ENCODE assay signal across 18 cellular contexts in genomic region chr1:117561551-117561950, GRCh38. TPM values are rescaled to one million over a fixed set of nuclear protein-coding genes. Genes with fewer than 3 reads are reported as not detected.
A peak's percentile ranks its signal among the peaks of the same experiment; 100 is the strongest.
DNase-seq lines count a peak whose midpoint lies in the region; ATAC-seq and TF ChIP-seq lines count a peak whose summit lies in the region.
"Had no signal": no experiment of that assay in that cellular context is flagged by ENCODE, and none has a peak within 500 bp of the region (broad histone marks: within the 10 kb centered on the region; RNA-seq: fewer than 3 reads in every experiment).

No MANE protein-coding gene starts in this region.

- intact Hi-C loops in left cardiac atrium (cut with DNase I) = no loop called here

- H3K4me3 ChIP-seq in right atrium auricular region = no peak overlapping the region
- no peak overlapping the region for H3K4me3 ChIP-seq in SK-N-SH (ENCODE audit: low read depth in 2 of 2, low read length in 1 of 2)
- no peak overlapping the region for H3K4me3 ChIP-seq in gastroesophageal sphincter
- H3K4me3 ChIP-seq: HAP-1, PC-9, SJSA1 had no signal

- H3F3A ChIP-seq in SK-N-SH (replicated peaks; ENCODE audit: insufficient read depth) = no peaks in the 10 kb centered on the region

- no peak for TF ChIP-seq POLR2A in gastroesophageal sphincter (IDR thresholded peaks at IDR 0.05)

- ATAC-seq in left cardiac atrium = no peak
- no peak for ATAC-seq in gastroesophageal sphincter

- H3K27me3 ChIP-seq in right atrium auricular region (no peaks in the 10 kb centered on the region), SK-N-SH (ENCODE audit: insufficient read depth) (peaks cover 9% of the 10 kb centered on the region; the same call in 1 of the 2 replicates), gastroesophageal sphincter (no peaks in the 10 kb centered on the region)
- H3K27me3 ChIP-seq: SJSA1 had no signal

- TF ChIP-seq RAD21 in SK-N-SH (IDR thresholded peaks at IDR 0.05; ENCODE audit: low read length) = no peak

- no peak overlapping the region for H3K4me2 ChIP-seq in SK-N-SH
- H3K4me2 ChIP-seq: PC-9 had no signal

- WGBS in SK-N-SH (ENCODE audit: low lambda C conversion rate) = 100% methylated on average over 1 of the region's 2 CpGs
- no CpG with 5 or more reads among the region's 2 CpGs for WGBS in gastroesophageal sphincter (ENCODE audit: low coverage in 1 of 2), 2 donors

- DNase-seq in right atrium auricular region (ENCODE audit: low spot score) (peak; percentile 32), left cardiac atrium (no peak), NCI-H2196 (lab: John Stamatoyannopoulos, UW; ENCODE audit: unreplicated experiment) (peak; percentile 62), ecto neural progenitor cell (ENCODE audit: low spot score) (peak; percentile 19), SK-N-SH (no peak)
- DNase-seq in activated effector memory CD4-positive, alpha-beta T cell treated with anti-CD3 and anti-CD28 coated beads, Interleukin-2, amount 50 U/mL, for 16 hours = no peak
- DNase-seq: CD4-positive, alpha-beta T cell; EL; NCI-H1105; NCI-H187 treated with DMSO at 0.1 percent for 48 hours; NCI-H2171; NCI-H774; PC-9; SW 1271 had no signal

- H3K9me3 ChIP-seq in right atrium auricular region (no peaks in the 10 kb centered on the region), SK-N-SH (no peaks in the 10 kb centered on the region), gastroesophageal sphincter (peaks cover 0 to 10% (median 0%) of the 10 kb centered on the region in 3 donors)
- H3K9me3 ChIP-seq: HAP-1, SJSA1 had no signal

- POLR2A ChIA-PET in SK-N-SH (lab: Yijun Ruan, JAX) = no interaction called here

- TF ChIP-seq CTCF in right atrium auricular region (IDR thresholded peaks at IDR 0.05) (no peak), SK-N-SH (IDR thresholded peaks at IDR 0.05) (no peak), gastroesophageal sphincter (IDR thresholded peaks at IDR 0.05) (no peak)

- no peak overlapping the region for H2AFZ ChIP-seq in SK-N-SH (ENCODE audit: low read depth)
- H2AFZ ChIP-seq: PC-9 had no signal

- no peaks in the 10 kb centered on the region for H3K4me1 ChIP-seq in right atrium auricular region
- peaks cover 0 to 11% of the 10 kb centered on the region in 2 experiments; a peak in 1 of 4 replicates for H3K4me1 ChIP-seq in SK-N-SH (ENCODE audit: control insufficient read depth in 1 of 2, insufficient read depth in 2 of 2, low read depth in 1 of 2, low read length in 1 of 2)
- no peaks in the 10 kb centered on the region for H3K4me1 ChIP-seq in gastroesophageal sphincter
- H3K4me1 ChIP-seq: HAP-1, SJSA1 had no signal

- TF ChIP-seq EP300 in SK-N-SH (IDR thresholded peaks at IDR 0.05; ENCODE audit: borderline replicate concordance in 1 of 2, low read depth in 1 of 2, low read length in 1 of 2) (no peak), gastroesophageal sphincter (IDR thresholded peaks at IDR 0.05) (no peak)

- H3K36me3 ChIP-seq in right atrium auricular region (no peaks in the 10 kb centered on the region), SK-N-SH (replicated peaks in 1 of 2; ENCODE audit: control insufficient read depth in 1 of 2, insufficient read depth in 2 of 2, low read length in 1 of 2) (no peaks in the 10 kb centered on the region), gastroesophageal sphincter (no peaks in the 10 kb centered on the region)
- H3K36me3 ChIP-seq: HAP-1, SJSA1 had no signal

- H3K9me2 ChIP-seq in SK-N-SH = no peaks in the 10 kb centered on the region

- CTCF ChIA-PET in SK-N-SH (lab: Yijun Ruan, JAX) = interaction anchor here (1.4 kb wide), 1 partner anchor 192 kb away, joined by 5 read pairs; no protein-coding TSS in a partner anchor

- H3K79me2 ChIP-seq in SK-N-SH (ENCODE audit: insufficient read depth) = no peaks in the 10 kb centered on the region

- no peaks in the 10 kb centered on the region for H4K20me1 ChIP-seq in SK-N-SH (ENCODE audit: insufficient read depth)

- no peak overlapping the region for H3K9ac ChIP-seq in SK-N-SH

- H3K27ac ChIP-seq in right atrium auricular region = no peak overlapping the region
- no peak overlapping the region for H3K27ac ChIP-seq in SK-N-SH (ENCODE audit: low read depth in 2 of 2, low read length in 1 of 2)
- H3K27ac ChIP-seq in gastroesophageal sphincter = no peak overlapping the region
- H3K27ac ChIP-seq: PC-9, SJSA1 had no signal

TF ChIP-seq in SK-N-SH, 30 proteins besides CTCF, POLR2A, EP300 and RAD21:
- no peak for TF ChIP-seq POLR2AphosphoS5 (IDR thresholded peaks at IDR 0.05; ENCODE audit: low read depth, low read length)
- TF ChIP-seq RXRA (IDR thresholded peaks at IDR 0.05; ENCODE audit: borderline replicate concordance, low read depth) = no peak
- TF ChIP-seq RFX5 (IDR thresholded peaks at IDR 0.05; ENCODE audit: low read length) = no peak
- TF ChIP-seq YY1 (IDR thresholded peaks at IDR 0.05; ENCODE audit: low read depth) = no peak
- TF ChIP-seq SIN3A (IDR thresholded peaks at IDR 0.05; ENCODE audit: borderline replicate concordance, low read depth, low read length) = no peak
- no peak for TF ChIP-seq IRF3 (IDR thresholded peaks at IDR 0.05; ENCODE audit: low read depth, low read length)
- TF ChIP-seq ZBTB33 (IDR thresholded peaks at IDR 0.05; ENCODE audit: borderline replicate concordance, low read depth) = no peak
- TF ChIP-seq MEF2A (IDR thresholded peaks at IDR 0.05; ENCODE audit: borderline replicate concordance, low read depth) = no peak
- no peak for TF ChIP-seq USF2 (IDR thresholded peaks at IDR 0.05; ENCODE audit: borderline replicate concordance, low read depth, low read length)
- no peak for TF ChIP-seq JUND (IDR thresholded peaks at IDR 0.05)
- TF ChIP-seq USF1 (IDR thresholded peaks at IDR 0.05; ENCODE audit: borderline replicate concordance, low read depth) = no peak
- no peak for TF ChIP-seq NFIC (IDR thresholded peaks at IDR 0.05; ENCODE audit: borderline replicate concordance)

RNA-seq across cellular contexts. Expression of gene TENT5C, which starts 44.3 kb away (rescaled TPM):
- total RNA-seq in right atrium auricular region (10 to 100 TPM; 17.0 to 20.1 TPM), left cardiac atrium (10 to 100 TPM; 16.3 to 21.6 TPM), gastroesophageal sphincter (1 to 10 TPM; 1.5 to 6.1 (median 3.2) TPM)
- polyA plus RNA-seq in SK-N-SH (2012; rRNA removed) = 0.90 and 1.2 TPM in 2 replicates
- polyA plus RNA-seq in SK-N-SH (2012; cell fraction: cytosol; rRNA removed) = 0.77 and 0.95 TPM in 2 replicates
- polyA plus RNA-seq in SK-N-SH (2012; cell fraction: nucleus; rRNA removed) = 0.53 and 1.2 TPM in 2 replicates
- total RNA-seq: LHCN-M2 had no signal

Comparison
In these comparisons a context has a peak if more than half of its experiments do, and no peak if none do; other contexts are left out.
1. DNase-seq: peak in right atrium auricular region (single experiment), NCI-H2196 (single experiment) and ecto neural progenitor cell (single experiment); none in left cardiac atrium (single experiment), SK-N-SH (single experiment) and activated effector memory CD4-positive, alpha-beta T cell treated with anti-CD3 and anti-CD28 coated beads, Interleukin-2, amount 50 U/mL, for 16 hours (single experiment).